13 cellular contexts compared by ENCODE assay signal in the genomic region with DNA sequence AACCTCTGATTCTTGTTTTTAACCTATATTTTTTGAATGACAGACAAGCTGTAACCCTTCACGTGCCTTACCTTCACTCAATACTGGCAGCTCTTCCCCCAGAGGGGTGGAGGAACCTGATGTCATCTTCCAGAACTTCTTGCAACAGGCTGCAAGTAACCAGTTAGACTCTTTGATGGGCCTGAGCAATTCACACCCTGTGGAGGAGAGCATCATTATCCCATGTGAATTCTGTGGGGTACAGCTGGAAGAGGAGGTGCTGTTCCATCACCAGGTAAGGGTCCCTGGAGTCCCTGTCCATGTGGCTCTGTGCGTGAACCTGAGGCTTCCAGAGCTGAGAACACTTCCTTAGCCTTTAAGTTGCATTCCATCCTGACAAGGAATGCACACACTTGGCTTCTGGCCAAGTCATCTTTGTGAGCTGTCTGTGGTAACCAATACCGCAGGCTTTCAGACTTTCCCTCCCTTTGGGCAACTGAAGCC. TPM values are rescaled to one million over a fixed set of nuclear protein-coding genes. Genes with fewer than 3 reads are reported as not detected.
A peak's percentile ranks its signal among the peaks of the same experiment; 100 is the strongest.
DNase-seq lines count a peak whose midpoint lies in the region; ATAC-seq, FAIRE-seq and TF ChIP-seq lines count a peak whose summit lies in the region.
"Had no signal": no experiment of that assay in that cellular context is flagged by ENCODE, and none has a peak within 500 bp of the region (broad histone marks: within the 10 kb centered on the region; RNA-seq: fewer than 3 reads in every experiment).

No MANE protein-coding gene starts in this region.

- TF ChIP-seq POLR2A in IMR-90 (IDR thresholded peaks at IDR 0.05; ENCODE audit: low read depth, low read length), result no peak
- no peak for TF ChIP-seq POLR2A in HepG2 (IDR thresholded peaks at IDR 0.05; ENCODE audit: insufficient read depth in 1 of 2, low read depth in 2 of 2, low read length in 2 of 2)

- WGBS in IMR-90 (ENCODE audit: extremely low coverage in 2 of 2, insufficient read length in 1 of 2), 2 experiments, result 40% methylated on average over 2 of the region's 3 CpGs; no CpG with 5 or more reads in 1 of the 2 experiments
- WGBS in small intestine, 3 donors, result 80 to 93% (median 92%) methylated on average over 3 of the region's 3 CpGs
- WGBS in HepG2 (ENCODE audit: low lambda C conversion rate), result 100% methylated on average over 2 of the region's 3 CpGs

- peak overlapping the region; percentile 16 for H2AFZ ChIP-seq in IMR-90 (replicated peaks; ENCODE audit: low read length, poor library complexity)
- no peak overlapping the region for H2AFZ ChIP-seq in osteoblast (ENCODE audit: low read length)
- H2AFZ ChIP-seq in HepG2 (ENCODE audit: low read length), result no peak overlapping the region

- H3K27ac ChIP-seq in IMR-90 (ENCODE audit: insufficient read depth, low read length) (no peak overlapping the region), osteoblast (ENCODE audit: low read depth, low read length) (no peak overlapping the region), small intestine (ENCODE audit: low read depth in 1 of 2, low read length in 1 of 2) (no peak overlapping the region), HepG2 (ENCODE audit: extremely low read length, insufficient read depth, low read length) (no peak overlapping the region)
- H3K27ac ChIP-seq: 22Rv1 had no signal

- no peak for FAIRE-seq in small intestine (lab: Jason Lieb, UNC)
- FAIRE-seq in HepG2 (lab: Jason Lieb, UNC), result no peak
- FAIRE-seq: G401.6 had no signal

- H3K9me3 ChIP-seq in IMR-90 (ENCODE audit: control insufficient read depth, insufficient read depth, low read length), result no peaks in the 10 kb centered on the region
- H3K9me3 ChIP-seq in osteoblast (ENCODE audit: low read depth, low read length), result no peaks in the 10 kb centered on the region
- H3K9me3 ChIP-seq in small intestine (ENCODE audit: control insufficient read depth, low read depth), result no peaks in the 10 kb centered on the region
- no peaks in the 10 kb centered on the region for H3K9me3 ChIP-seq in HepG2 (ENCODE audit: low read length)

- H3K27me3 ChIP-seq in IMR-90 (ENCODE audit: control insufficient read depth, insufficient read depth, low read length), result no peaks in the 10 kb centered on the region
- H3K27me3 ChIP-seq in osteoblast (ENCODE audit: insufficient read depth, low read length), result no peaks in the 10 kb centered on the region
- no peaks in the 10 kb centered on the region for H3K27me3 ChIP-seq in small intestine (ENCODE audit: control insufficient read depth in 2 of 2, insufficient read depth in 2 of 2, low read length in 2 of 2)
- H3K27me3 ChIP-seq in HepG2 (ENCODE audit: control insufficient read depth in 1 of 2, insufficient read depth in 2 of 2, low read length in 2 of 2), result no peaks in the 10 kb centered on the region

- H3K4me3 ChIP-seq in IMR-90 (ENCODE audit: insufficient read depth, low read depth, low read length) (no peak overlapping the region), choroid plexus epithelial cell (ENCODE audit: low read depth, low read length) (no peak overlapping the region), osteoblast (ENCODE audit: insufficient read depth, low read length) (no peak overlapping the region), small intestine (ENCODE audit: low read depth in 1 of 2, low read length in 2 of 2) (no peak overlapping the region), HepG2 (replicated peaks in 1 of 3; ENCODE audit: insufficient read depth in 1 of 3, low read depth in 2 of 3, low read length in 3 of 3) (no peak overlapping the region)

- peaks cover 14 to 24% of the 10 kb centered on the region in 2 experiments for H3K79me1 ChIP-seq in IMR-90 (ENCODE audit: low read depth in 1 of 2, low read length in 2 of 2)

- peak overlapping the region in 1 of 2 experiments; percentile 58; a peak in 1 of 4 replicates for H4K8ac ChIP-seq in IMR-90 (ENCODE audit: low read depth in 2 of 2, low read length in 2 of 2)

- CTCF ChIA-PET in IMR-90 (lab: Yijun Ruan, JAX) (no interaction called here), HepG2 (lab: Yijun Ruan, JAX; ENCODE audit: low intra/inter-chr PET ratio, low total read pairs) (no interaction called here)

- H4K5ac ChIP-seq in IMR-90 (ENCODE audit: low read depth, low read length), result no peak overlapping the region

- H3K4me1 ChIP-seq in IMR-90 (ENCODE audit: control insufficient read depth, insufficient read depth, low read length) (peaks cover 2% of the 10 kb centered on the region; the same call in 1 of the 2 replicates), osteoblast (ENCODE audit: insufficient read depth, low read length) (peaks cover 5% of the 10 kb centered on the region), small intestine (ENCODE audit: control insufficient read depth in 2 of 2, insufficient read depth in 1 of 2, low read depth in 1 of 2, low read length in 1 of 2) (no peaks in the 10 kb centered on the region), HepG2 (ENCODE audit: insufficient read depth, low read length) (peaks cover 16% of the 10 kb centered on the region)

- H4K20me1 ChIP-seq in IMR-90 (ENCODE audit: insufficient read depth, low read length), result peaks cover 3% of the 10 kb centered on the region; the same call in 1 of the 2 replicates
- no peaks in the 10 kb centered on the region for H4K20me1 ChIP-seq in osteoblast (ENCODE audit: insufficient read depth, low read length)
- H4K20me1 ChIP-seq in HepG2 (ENCODE audit: insufficient read depth, low read length), result no peaks in the 10 kb centered on the region

- POLR2A ChIA-PET in IMR-90 (lab: Charles Lee; ENCODE audit: unreplicated experiment) (no interaction called here), HepG2 (lab: Yijun Ruan, JAX) (no interaction called here)

- H2BK20ac ChIP-seq in IMR-90 (ENCODE audit: low read depth, low read length), result no peak overlapping the region

- TF ChIP-seq RAD21 in IMR-90 (IDR thresholded peaks at IDR 0.05; ENCODE audit: low read length) (no peak), HepG2 (CRISPR knock-in tag; IDR thresholded peaks at IDR 0.05) (no peak)

- ATAC-seq in IMR-90 (ENCODE audit: low read depth) (peak; percentile 78), HG03108 (IDR thresholded peaks at IDR 0.05; ENCODE audit: unreplicated experiment) (no peak), HepG2 (no peak)

- H3K56ac ChIP-seq in IMR-90 (ENCODE audit: extremely low read depth, insufficient read depth, low read length), result no peak overlapping the region

- dilution Hi-C loops in IMR-90 (cut with HindIII; ENCODE audit: low sequenced_read_pairs, unreplicated experiment), result no loop called here

- H3K36me3 ChIP-seq in IMR-90 (ENCODE audit: control insufficient read depth, insufficient read depth, low read length) (peaks cover 69% of the 10 kb centered on the region), osteoblast (ENCODE audit: insufficient read depth, low read length) (peaks cover 85% of the 10 kb centered on the region), small intestine (ENCODE audit: control insufficient read depth in 2 of 2, insufficient read depth in 2 of 2, low read length in 2 of 2) (peaks cover 29 to 38% of the 10 kb centered on the region in 2 donors), HepG2 (replicated peaks in 1 of 2; ENCODE audit: control insufficient read depth in 1 of 2, insufficient read depth in 2 of 2, low read length in 2 of 2) (peaks cover 10 to 53% of the 10 kb centered on the region in 2 experiments; a peak in 4 of 5 replicates)

- H2AK5ac ChIP-seq in IMR-90 (ENCODE audit: low read depth, low read length), result peak overlapping the region; percentile 1; the same call in 1 of the 2 replicates

- H3K14ac ChIP-seq in IMR-90 (replicated peaks; ENCODE audit: low read depth, low read length), result peak overlapping the region; percentile 16; the same call in 1 of the 2 replicates

- no TSS peak for BruUV-seq in IMR-90 (replicated peaks; lab: Mats Ljungman, UMichigan)
- BruUV-seq in HepG2 (replicated peaks; lab: Mats Ljungman, UMichigan), result no TSS peak

- no peak overlapping the region for H2BK15ac ChIP-seq in IMR-90 (ENCODE audit: low read depth, low read length)

- no peak overlapping the region for H2BK120ac ChIP-seq in IMR-90 (ENCODE audit: low read depth, low read length)

- H4K91ac ChIP-seq in IMR-90 (ENCODE audit: insufficient read depth, low read depth, low read length), result peak overlapping the region; percentile 49

- DNase-seq in NCI-H1105 treated with DMSO at 0.1 percent for 48 hours (lab: John Stamatoyannopoulos, UW), result peak; percentile 12
- DNase-seq in NCI-H1105 (lab: John Stamatoyannopoulos, UW), result no peak
- peak; percentile 79 for DNase-seq in IMR-90
- DNase-seq in choroid plexus epithelial cell (ENCODE audit: low read depth), result peak; percentile 95
- DNase-seq in osteoblast (ENCODE audit: insufficient read length, low spot score, missing footprints), result peak; percentile 69
- DNase-seq in small intestine, result no peak
- DNase-seq in HepG2 (ENCODE audit: low spot score), result no peak
- DNase-seq: effector CD8-positive, alpha-beta T cell; NCI-H526 treated with DMSO at 0.1 percent for 48 hours; T-helper 9 cell had no signal

- H2BK5ac ChIP-seq in IMR-90 (ENCODE audit: low read depth, low read length, poor library complexity, severe bottlenecking), result no peak overlapping the region

- H3K79me2 ChIP-seq in osteoblast (ENCODE audit: insufficient read depth, low read length) (no peaks in the 10 kb centered on the region), HepG2 (ENCODE audit: insufficient read depth, low read length) (no peaks in the 10 kb centered on the region)

- TF ChIP-seq EP300 in HepG2 (IDR thresholded peaks at IDR 0.05; ENCODE audit: low read depth in 2 of 2, low read length in 2 of 2) (no peak), HepG2 (CRISPR knock-in tag; IDR thresholded peaks at IDR 0.05; ENCODE audit: borderline replicate concordance) (no peak)

- H3K4me2 ChIP-seq in IMR-90 (ENCODE audit: low read depth, low read length) (no peak overlapping the region), osteoblast (ENCODE audit: insufficient read depth, low read length) (no peak overlapping the region), HepG2 (ENCODE audit: low read depth, low read length) (no peak overlapping the region)

- H3K4ac ChIP-seq in IMR-90 (ENCODE audit: low read depth, low read length), result peak overlapping the region; percentile 34

- peaks cover 12% of the 10 kb centered on the region for H3K9me1 ChIP-seq in IMR-90 (ENCODE audit: insufficient read depth, low read length)

- in situ Hi-C loops in IMR-90 (cut with MboI; ENCODE audit: low sequenced_read_pairs), result no loop called here
- in situ Hi-C loops in HepG2 (cut with HindIII; ENCODE audit: extremely low pct_ligation_motif_present, low pct_unique_long_range_greater_than_20kb), result no loop called here

- H3K23ac ChIP-seq in IMR-90 (ENCODE audit: low read depth, low read length), result no peak overlapping the region

- H2AK9ac ChIP-seq in IMR-90 (replicated peaks; ENCODE audit: low read depth, low read length, poor library complexity), result peak overlapping the region; percentile 23

- no peak overlapping the region for H3K18ac ChIP-seq in IMR-90 (ENCODE audit: low read depth, low read length)

- H3K9ac ChIP-seq in IMR-90 (ENCODE audit: low read depth, low read length) (no peak overlapping the region), HepG2 (ENCODE audit: insufficient read depth, low read depth, low read length) (no peak overlapping the region)

- TF ChIP-seq CTCF in IMR-90 (conservative IDR thresholded peaks at IDR 0.05; ENCODE audit: low read depth, low read length) (no peak), choroid plexus epithelial cell (conservative IDR thresholded peaks at IDR 0.05; ENCODE audit: low read depth, low read length) (no peak), osteoblast (IDR thresholded peaks at IDR 0.05; ENCODE audit: extremely low read depth, low read depth, low read length) (no peak), HepG2 (CRISPR knock-in tag; IDR thresholded peaks at IDR 0.05) (no peak)

- intact Hi-C loops in IMR-90 (cut with micrococcal nuclease) (no loop called here), HepG2 (cut with micrococcal nuclease; ENCODE audit: unreplicated experiment) (no loop called here)

RNA-seq across cellular contexts. Expression of gene TRAFD1, which starts 22.7 kb away (rescaled TPM):
- 69.7 and 70.4 TPM in 2 replicates for total RNA-seq in IMR-90 (2012; rRNA removed)
- polyA plus RNA-seq in IMR-90 (2012; rRNA removed), result 34.7 and 41.3 TPM in 2 replicates
- polyA plus RNA-seq in IMR-90 (2012; cell fraction: cytosol; rRNA removed), result 20.0 and 24.0 TPM in 2 replicates
- polyA plus RNA-seq in IMR-90 (2012; cell fraction: nucleus; rRNA removed; ENCODE audit: low replicate concordance), result 16.7 and 36.6 TPM in 2 replicates
- 39.8 and 40.5 TPM in 2 replicates for total RNA-seq in osteoblast
- polyA plus RNA-seq in small intestine, result 10 to 100 TPM; 16.5 to 17.9 (median 17.8) TPM
- 20.9 and 27.8 TPM in 2 replicates for total RNA-seq in HepG2 (2016; rRNA removed; fragmentation: Illumina TruSeq; extraction: Trizol)
- 3.3 and 3.6 TPM in 2 replicates for total RNA-seq in HepG2 (2016; cell fraction: cytosol; rRNA removed; fragmentation: Illumina TruSeq; extraction: Trizol; ENCODE audit: low read depth)
- 20.5 and 24.2 TPM in 2 replicates for total RNA-seq in HepG2 (2016; cell fraction: insoluble cytoplasmic fraction; rRNA removed; fragmentation: Illumina TruSeq; extraction: Trizol)
- total RNA-seq in HepG2 (2016; cell fraction: membrane; rRNA removed; fragmentation: Illumina TruSeq; extraction: Trizol), result 7.6 and 9.4 TPM in 2 replicates
- total RNA-seq in HepG2 (2016; cell fraction: nucleus; rRNA removed; fragmentation: Illumina TruSeq; extraction: Trizol), result 16.1 and 18.7 TPM in 2 replicates
- 9.5 and 10.4 TPM in 2 replicates for polyA plus RNA-seq in HepG2 (2011; rRNA removed)
- 8.7 and 9.7 TPM in 2 replicates for polyA plus RNA-seq in HepG2 (2011; cell fraction: cytosol; rRNA removed)
- polyA plus RNA-seq in HepG2 (2011; cell fraction: nucleus; rRNA removed), result 9.1 and 10.4 TPM in 2 replicates
- polyA plus RNA-seq in HepG2 (2012), result 8.9 and 13.3 TPM in 2 replicates
- 1.0 and 1.5 TPM in 2 replicates for polyA plus RNA-seq in HepG2 (2016; cell fraction: cytosol; fragmentation: Illumina TruSeq; extraction: Trizol; ENCODE audit: low read depth)
- polyA plus RNA-seq in HepG2 (2016; cell fraction: insoluble cytoplasmic fraction; fragmentation: Illumina TruSeq; extraction: Trizol; ENCODE audit: low read depth), result 20.8 and 21.2 TPM in 2 replicates
- polyA plus RNA-seq in HepG2 (2016; cell fraction: membrane; fragmentation: Illumina TruSeq; extraction: Trizol; ENCODE audit: low read depth), result 3.1 TPM in 2 replicates
- 14.6 and 15.4 TPM in 2 replicates for polyA plus RNA-seq in HepG2 (2016; cell fraction: nucleus; fragmentation: Illumina TruSeq; extraction: Trizol; ENCODE audit: insufficient read depth, low read depth)
- polyA minus RNA-seq in HepG2 (2011; rRNA and poly(A)+ RNA removed; ENCODE audit: low replicate concordance), result 8.1 and 43.5 TPM in 2 replicates
- 5.2 and 7.2 TPM in 2 replicates for polyA minus RNA-seq in HepG2 (2011; cell fraction: cytosol; rRNA and poly(A)+ RNA removed)
- polyA minus RNA-seq in HepG2 (2011; cell fraction: nucleus; rRNA and poly(A)+ RNA removed), result 12.0 and 15.9 TPM in 2 replicates

RNA-seq across cellular contexts. Expression of gene NAA25, which starts 39.5 kb away (rescaled TPM):
- total RNA-seq in IMR-90 (2012; rRNA removed) (25.5 and 28.3 TPM in 2 replicates), osteoblast (20.0 and 20.6 TPM in 2 replicates), HepG2 (2016; rRNA removed; fragmentation: Illumina TruSeq; extraction: Trizol) (32.0 and 36.1 TPM in 2 replicates)
- polyA plus RNA-seq in IMR-90 (2012; rRNA removed) (7.3 and 10.3 TPM in 2 replicates), small intestine (1 to 10 TPM; 2.4 to 5.4 (median 3.1) TPM), HepG2 (2011; rRNA removed) (11.4 and 13.5 TPM in 2 replicates)
- 0.95 and 1.2 TPM in 2 replicates for polyA plus RNA-seq in IMR-90 (2012; cell fraction: cytosol; rRNA removed)
- polyA plus RNA-seq in IMR-90 (2012; cell fraction: nucleus; rRNA removed; ENCODE audit: low replicate concordance), result 3.6 and 17.7 TPM in 2 replicates
- 7.7 and 9.0 TPM in 2 replicates for total RNA-seq in HepG2 (2016; cell fraction: cytosol; rRNA removed; fragmentation: Illumina TruSeq; extraction: Trizol; ENCODE audit: low read depth)
- 29.7 and 38.3 TPM in 2 replicates for total RNA-seq in HepG2 (2016; cell fraction: insoluble cytoplasmic fraction; rRNA removed; fragmentation: Illumina TruSeq; extraction: Trizol)
- total RNA-seq in HepG2 (2016; cell fraction: membrane; rRNA removed; fragmentation: Illumina TruSeq; extraction: Trizol), result 10.6 and 12.3 TPM in 2 replicates
- total RNA-seq in HepG2 (2016; cell fraction: nucleus; rRNA removed; fragmentation: Illumina TruSeq; extraction: Trizol), result 40.0 and 40.4 TPM in 2 replicates
- 4.5 and 7.2 TPM in 2 replicates for polyA plus RNA-seq in HepG2 (2011; cell fraction: cytosol; rRNA removed)
- 10.3 and 12.1 TPM in 2 replicates for polyA plus RNA-seq in HepG2 (2011; cell fraction: nucleus; rRNA removed)
- 14.4 and 16.1 TPM in 2 replicates for polyA plus RNA-seq in HepG2 (2012)
- 1.2 and 1.4 TPM in 2 replicates for polyA plus RNA-seq in HepG2 (2016; cell fraction: cytosol; fragmentation: Illumina TruSeq; extraction: Trizol; ENCODE audit: low read depth)
- polyA plus RNA-seq in HepG2 (2016; cell fraction: insoluble cytoplasmic fraction; fragmentation: Illumina TruSeq; extraction: Trizol; ENCODE audit: low read depth), result 16.8 and 17.4 TPM in 2 replicates
- polyA plus RNA-seq in HepG2 (2016; cell fraction: membrane; fragmentation: Illumina TruSeq; extraction: Trizol; ENCODE audit: low read depth), result 2.8 and 3.2 TPM in 2 replicates
- polyA plus RNA-seq in HepG2 (2016; cell fraction: nucleus; fragmentation: Illumina TruSeq; extraction: Trizol; ENCODE audit: insufficient read depth, low read depth), result 32.7 and 35.6 TPM in 2 replicates
- polyA minus RNA-seq in HepG2 (2011; rRNA and poly(A)+ RNA removed; ENCODE audit: low replicate concordance), result 17.6 and 43.3 TPM in 2 replicates
- polyA minus RNA-seq in HepG2 (2011; cell fraction: cytosol; rRNA and poly(A)+ RNA removed), result 21.9 and 26.3 TPM in 2 replicates
- polyA minus RNA-seq in HepG2 (2011; cell fraction: nucleus; rRNA and poly(A)+ RNA removed), result 40.7 and 48.1 TPM in 2 replicates

Comparison
In these comparisons a context has a peak if more than half of its experiments do, and no peak if none do; other contexts are left out.
1. DNase-seq: peak in NCI-H1105 treated with DMSO at 0.1 percent for 48 hours (single experiment), IMR-90 (single experiment), choroid plexus epithelial cell (single experiment) and osteoblast (single experiment); none in NCI-H1105 (single experiment), small intestine (single experiment) and HepG2 (single experiment).